11 cellular contexts compared by ENCODE assay signal in the genomic region with DNA sequence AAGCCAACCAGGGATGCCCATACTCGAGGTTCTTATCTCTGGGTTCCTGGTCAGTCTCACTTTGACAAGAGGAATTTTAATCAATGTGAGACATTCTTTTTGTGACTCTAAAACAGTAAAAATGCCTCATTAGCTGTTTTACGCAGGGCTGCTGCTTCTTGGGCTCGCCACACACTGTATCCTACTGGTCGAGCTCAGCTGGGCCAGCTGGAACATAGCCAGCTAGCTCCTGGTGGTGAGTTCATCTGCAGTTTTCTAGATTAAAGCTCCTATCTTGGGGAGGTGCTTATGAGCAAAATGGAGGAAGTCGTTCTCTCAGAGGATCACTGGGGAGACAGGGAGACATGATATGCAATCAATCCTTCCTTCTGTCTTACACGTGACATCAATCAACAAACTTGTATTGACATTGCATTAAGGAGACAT. TPM values are rescaled to one million over a fixed set of nuclear protein-coding genes. Genes with fewer than 3 reads are reported as not detected.
DNase-seq lines count a peak whose midpoint lies in the region; ATAC-seq and TF ChIP-seq lines count a peak whose summit lies in the region.
"Had no signal": no experiment of that assay in that cellular context is flagged by ENCODE, and none has a peak within 500 bp of the region (broad histone marks: within the 10 kb centered on the region; RNA-seq: fewer than 3 reads in every experiment).

No MANE protein-coding gene starts in this region.

- no peak overlapping the region for H3K23ac ChIP-seq in neuronal stem cell (ENCODE audit: low read depth, low read length, poor library complexity)

- peak; percentile 24 for TF ChIP-seq CTCF in brain microvascular endothelial cell (IDR thresholded peaks at IDR 0.05; ENCODE audit: low read depth, low read length, missing control alignments)

- H3K4ac ChIP-seq in neuronal stem cell (ENCODE audit: low read length) = no peak overlapping the region

- WGBS in neuronal stem cell (ENCODE audit: extremely low coverage in 2 of 2, insufficient read length in 2 of 2, insufficient replicate concordance in 1 of 2), 2 donors = no CpG with 5 or more reads among the region's 6 CpGs

- H3K9me3 Mint-ChIP-seq in naive thymus-derived CD4-positive, alpha-beta T cell = peaks cover 0 to 13% (median 0%) of the 10 kb centered on the region in 11 donors

- H3K79me1 ChIP-seq in neuronal stem cell (ENCODE audit: low read depth, low read length) = no peaks in the 10 kb centered on the region

- H3K27ac ChIP-seq in brain microvascular endothelial cell (no peak overlapping the region), neuronal stem cell (replicated peaks; ENCODE audit: low read length) (no peak overlapping the region)
- no peak overlapping the region for H3K27ac ChIP-seq in naive thymus-derived CD4-positive, alpha-beta T cell (ENCODE audit: low read depth, low read length)

- no peak overlapping the region for H3K4me3 Mint-ChIP-seq in naive thymus-derived CD4-positive, alpha-beta T cell
- H3K4me3 Mint-ChIP-seq: stimulated activated naive B cell treated with anti-CD40 and anti-IgM and Interleukin-4, amounts not matched to agents 10 μg/mL and 1 μg/mL and 100 μg/mL, for 72 hours had no signal

- H3K9ac ChIP-seq in neuronal stem cell (ENCODE audit: low read depth, low read length, poor library complexity) = no peak overlapping the region

- H3K27ac Mint-ChIP-seq in naive thymus-derived CD4-positive, alpha-beta T cell = no peak overlapping the region
- H3K27ac Mint-ChIP-seq: stimulated activated naive B cell treated with anti-CD40 and anti-IgM and Interleukin-4, amounts not matched to agents 10 μg/mL and 1 μg/mL and 100 μg/mL, for 72 hours had no signal

- no peak overlapping the region for H4K8ac ChIP-seq in neuronal stem cell (ENCODE audit: low read depth, low read length)

- no peak overlapping the region for H2AK5ac ChIP-seq in neuronal stem cell (ENCODE audit: low read depth, low read length)

- no peak for ATAC-seq in GM19324 (IDR thresholded peaks at IDR 0.05; ENCODE audit: low FRiP score, unreplicated experiment)
- no peak for ATAC-seq in naive thymus-derived CD4-positive, alpha-beta T cell
- ATAC-seq: stimulated activated naive B cell treated with anti-CD40 and anti-IgM and Interleukin-4, amounts not matched to agents 10 μg/mL and 1 μg/mL and 100 μg/mL, for 72 hours had no signal

- in situ Hi-C loops in brain microvascular endothelial cell (cut with HindIII; ENCODE audit: low pct_ligation_motif_present, low sequenced_read_pairs) = no loop called here

- H3K4me2 ChIP-seq in neuronal stem cell (ENCODE audit: insufficient read depth, low read length, poor library complexity, severe bottlenecking) = no peak overlapping the region

- H3K4me1 ChIP-seq in neuronal stem cell (ENCODE audit: control insufficient read depth in 2 of 2, insufficient read depth in 1 of 2, low read depth in 1 of 2, low read length in 2 of 2) = no peaks in the 10 kb centered on the region
- no peaks in the 10 kb centered on the region for H3K4me1 ChIP-seq in naive thymus-derived CD4-positive, alpha-beta T cell (ENCODE audit: control insufficient read depth in 2 of 2, insufficient read depth in 2 of 2, low read length in 2 of 2)

- H3K4me1 Mint-ChIP-seq in naive thymus-derived CD4-positive, alpha-beta T cell = peaks cover 0 to 7% (median 5%) of the 10 kb centered on the region in 7 donors

- peak overlapping the region; percentile 22 for H2AFZ ChIP-seq in neuronal stem cell (ENCODE audit: low read length)

- H4K91ac ChIP-seq in neuronal stem cell (ENCODE audit: low read depth, low read length, poor library complexity) = no peak overlapping the region

- no peak overlapping the region for H3K14ac ChIP-seq in neuronal stem cell (ENCODE audit: low read length)

- no peak overlapping the region for H2BK5ac ChIP-seq in neuronal stem cell (ENCODE audit: low read length)

- CTCF ChIA-PET in naive thymus-derived CD4-positive, alpha-beta T cell (lab: Charles Lee) = no interaction called here

- intact Hi-C loops in naive thymus-derived CD4-positive, alpha-beta T cell (cut with micrococcal nuclease) = no loop called here

- H3K9me3 ChIP-seq in neuronal stem cell (replicated peaks in 1 of 2; ENCODE audit: control insufficient read depth in 2 of 2, insufficient read depth in 1 of 2, low read depth in 1 of 2, low read length in 2 of 2) = no peaks in the 10 kb centered on the region
- no peaks in the 10 kb centered on the region for H3K9me3 ChIP-seq in naive thymus-derived CD4-positive, alpha-beta T cell (ENCODE audit: control insufficient read depth in 2 of 3, low read length in 3 of 3)

- H2BK120ac ChIP-seq in neuronal stem cell (ENCODE audit: low read depth, low read length) = no peak overlapping the region

- H3K4me3 ChIP-seq in brain microvascular endothelial cell (ENCODE audit: low read depth, low read length) = no peak overlapping the region
- no peak overlapping the region for H3K4me3 ChIP-seq in neuronal stem cell (ENCODE audit: low read length in 2 of 2)
- no peak overlapping the region for H3K4me3 ChIP-seq in naive thymus-derived CD4-positive, alpha-beta T cell (ENCODE audit: low read length)

- DNase-seq in EL (peak; percentile 25), M059J (ENCODE audit: low read depth) (peak; percentile 36), brain microvascular endothelial cell (peak; percentile 60), neuronal stem cell (ENCODE audit: low spot score) (no peak), HPDE6-E6E7 (ENCODE audit: extremely low spot score) (no peak)
- DNase-seq in naive thymus-derived CD4-positive, alpha-beta T cell = no peak
- DNase-seq: activated CD4-positive, alpha-beta T cell treated with anti-CD3 and anti-CD28 coated beads, Interleukin-2, amount 50 U/mL, for 4 hours; activated gamma-delta T cell; NCI-H146; stimulated activated naive B cell treated with anti-CD40 and anti-IgM and Interleukin-4, amounts not matched to agents 10 μg/mL and 1 μg/mL and 100 μg/mL, for 72 hours had no signal

- POLR2A ChIA-PET in naive thymus-derived CD4-positive, alpha-beta T cell (lab: Charles Lee) = no interaction called here

- no peak overlapping the region for H2BK12ac ChIP-seq in neuronal stem cell (ENCODE audit: low read length)

- no peak overlapping the region for H3K18ac ChIP-seq in neuronal stem cell (ENCODE audit: low read length)

- H2BK15ac ChIP-seq in neuronal stem cell (ENCODE audit: low read length) = no peak overlapping the region

- no peaks in the 10 kb centered on the region for H3K27me3 ChIP-seq in brain microvascular endothelial cell (replicated peaks)
- peaks cover 0 to 3% (median 0%) of the 10 kb centered on the region in 3 experiments for H3K27me3 ChIP-seq in neuronal stem cell (ENCODE audit: control insufficient read depth in 3 of 3, insufficient read depth in 3 of 3, low read depth in 1 of 3, low read length in 3 of 3)
- no peaks in the 10 kb centered on the region for H3K27me3 ChIP-seq in naive thymus-derived CD4-positive, alpha-beta T cell (ENCODE audit: control insufficient read depth in 2 of 2, insufficient read depth in 2 of 2, low read length in 2 of 2)

- peaks cover 10 to 38% (median 32%) of the 10 kb centered on the region in 5 donors for H3K36me3 Mint-ChIP-seq in naive thymus-derived CD4-positive, alpha-beta T cell
- H3K36me3 Mint-ChIP-seq: stimulated activated naive B cell treated with anti-CD40 and anti-IgM and Interleukin-4, amounts not matched to agents 10 μg/mL and 1 μg/mL and 100 μg/mL, for 72 hours had no signal

- no peaks in the 10 kb centered on the region for H3K27me3 Mint-ChIP-seq in naive thymus-derived CD4-positive, alpha-beta T cell
- H3K27me3 Mint-ChIP-seq: stimulated activated naive B cell treated with anti-CD40 and anti-IgM and Interleukin-4, amounts not matched to agents 10 μg/mL and 1 μg/mL and 100 μg/mL, for 72 hours had no signal

- no peaks in the 10 kb centered on the region for H3K36me3 ChIP-seq in brain microvascular endothelial cell (replicated peaks)
- H3K36me3 ChIP-seq in neuronal stem cell (replicated peaks in 1 of 2; ENCODE audit: control insufficient read depth in 2 of 2, insufficient read depth in 2 of 2, low read length in 2 of 2) = no peaks in the 10 kb centered on the region
- no peaks in the 10 kb centered on the region for H3K36me3 ChIP-seq in naive thymus-derived CD4-positive, alpha-beta T cell (ENCODE audit: control insufficient read depth in 2 of 3, insufficient read depth in 3 of 3, low read length in 3 of 3)

RNA-seq across cellular contexts. Expression of a gene that starts 55.9 kb away (rescaled TPM):
- 12.4 and 13.1 TPM in 2 replicates for total RNA-seq in M059J (2014; rRNA removed; shearing (Covaris generic))
- polyA plus RNA-seq in neuronal stem cell (2013, experiment 1 of 2) = 17.2 TPM
- 17.0 TPM for polyA plus RNA-seq in neuronal stem cell (2013, experiment 2 of 2)
- total RNA-seq in naive thymus-derived CD4-positive, alpha-beta T cell = 100 to 1,000 TPM; 270 to 830 (median 674) TPM
- polyA plus RNA-seq in naive thymus-derived CD4-positive, alpha-beta T cell = 100 to 1,000 TPM; 637 to 928 TPM

Comparison
In these comparisons a context has a peak if more than half of its experiments do, and no peak if none do; other contexts are left out.
1. DNase-seq: peak in EL (single experiment), M059J (single experiment) and brain microvascular endothelial cell (single experiment); none in neuronal stem cell (single experiment), HPDE6-E6E7 (single experiment) and naive thymus-derived CD4-positive, alpha-beta T cell (0 of 9).
2. RNA of a gene that starts 55.9 kb away (total RNA-seq): 270 to 830 TPM in naive thymus-derived CD4-positive, alpha-beta T cell; 12.4 to 13.1 TPM in M059J; every median in the first group is over 10 times any median in the second.